In genomic region chr13:72757792-72758535, GRCh38 we compare ENCODE assay signal across 17 cellular contexts. TPM values are rescaled to one million over a fixed set of nuclear protein-coding genes. Genes with fewer than 3 reads are reported as not detected.
DNase-seq lines count a peak whose midpoint lies in the region; TF ChIP-seq lines count a peak whose summit lies in the region.
"Had no signal": no experiment of that assay in that cellular context is flagged by ENCODE, and none has a peak within 500 bp of the region (broad histone marks: within the 10 kb centered on the region; RNA-seq: fewer than 3 reads in every experiment).

No MANE protein-coding gene starts in this region.

- TF ChIP-seq CTCF in Caco-2 (IDR thresholded peaks at IDR 0.05; ENCODE audit: insufficient read depth in 1 of 2, low read depth in 1 of 2, low read length in 1 of 2, severe bottlenecking in 1 of 2, unreplicated experiment in 1 of 2) (no peak), GM10248 (IDR thresholded peaks at IDR 0.05; ENCODE audit: control extremely low read depth, extremely low read depth, low read depth, missing control alignments) (no peak), GM20000 (IDR thresholded peaks at IDR 0.05; ENCODE audit: extremely low read depth, missing control alignments) (no peak)

- CTCF ChIA-PET in Caco-2 (lab: Charles Lee) (no interaction called here), GM10248 (lab: Yijun Ruan, JAX) (interaction anchor here (0.9 to 2.1 kb wide), 4 partner anchors 10 to 62 kb away, joined by 3 to 9 read pairs (median 4); no protein-coding TSS in a partner anchor)

- H3K27me3 Mint-ChIP-seq in Caco-2 (ENCODE audit: insufficient read depth, unreplicated experiment), result no peaks in the 10 kb centered on the region
- H3K27me3 Mint-ChIP-seq: B cell, T-cell had no signal

- H3K9me3 ChIP-seq in Caco-2, result no peaks in the 10 kb centered on the region

- POLR2A ChIA-PET in Caco-2 (lab: Charles Lee), result no interaction called here
- POLR2A ChIA-PET in GM10248 (lab: Yijun Ruan, JAX), result interaction anchor here (0.7 kb wide), 1 partner anchor 13 kb away, joined by 7 read pairs; no protein-coding TSS in a partner anchor

- intact Hi-C loops in Caco-2 (cut with micrococcal nuclease; ENCODE audit: unreplicated experiment), result no loop called here

- no peaks in the 10 kb centered on the region for H3K27me3 ChIP-seq in Caco-2 (replicated peaks; ENCODE audit: control insufficient read depth, insufficient read depth, low read length)

- peaks cover 88% of the 10 kb centered on the region for H3K36me3 Mint-ChIP-seq in Caco-2 (ENCODE audit: insufficient read depth, unreplicated experiment)

- DNase-seq in Caco-2, result no peak
- peak; percentile 8 for DNase-seq in EH (ENCODE audit: low read depth)
- peak; percentile 13 for DNase-seq in M059J (ENCODE audit: low read depth)
- DNase-seq in epithelial cell of prostate (ENCODE audit: low read depth, low spot score), result no peak
- no peak for DNase-seq in NCI-H1417 treated with DMSO at 0.1 percent for 48 hours (lab: John Stamatoyannopoulos, UW)
- no peak for DNase-seq in GM10248 (ENCODE audit: extremely low spot score)
- no peak for DNase-seq in GM20000 (ENCODE audit: low spot score)
- DNase-seq: DMS 273 treated with DMSO at 0.1 percent for 48 hours, HFFc6, MM.1S, NCI-H1092, NCI-H146, NCI-H2029 treated with DMSO at 0.1 percent for 48 hours, RPMI8226, SIG-M5, T-cell had no signal

- H3K9me3 Mint-ChIP-seq in Caco-2 (ENCODE audit: unreplicated experiment), result no peaks in the 10 kb centered on the region
- H3K9me3 Mint-ChIP-seq: HFFc6, T-cell had no signal

- H3K4me1 Mint-ChIP-seq in Caco-2 (ENCODE audit: low read depth, unreplicated experiment), result no peaks in the 10 kb centered on the region

- no peak overlapping the region for H3K4me3 Mint-ChIP-seq in Caco-2 (ENCODE audit: unreplicated experiment)
- H3K4me3 Mint-ChIP-seq: B cell, HFFc6, T-cell had no signal

- H3K36me3 ChIP-seq in Caco-2 (ENCODE audit: control insufficient read depth, insufficient read depth, low read length), result peaks cover 1% of the 10 kb centered on the region; the same call in 1 of the 2 replicates

- no peak overlapping the region for H3K4me3 ChIP-seq in Caco-2 (ENCODE audit: low read depth, low read length)

- no peaks in the 10 kb centered on the region for H3K4me1 ChIP-seq in Caco-2

- BruUV-seq in Caco-2 (replicated peaks; lab: Mats Ljungman, UMichigan), result TSS peak; percentile 18

- peak overlapping the region; percentile 3 for H3K27ac ChIP-seq in epithelial cell of prostate

- H3K27ac Mint-ChIP-seq in Caco-2 (ENCODE audit: unreplicated experiment), result no peak overlapping the region
- H3K27ac Mint-ChIP-seq: B cell, HFFc6, T-cell had no signal

RNA-seq across cellular contexts. Expression of gene DIS3, which starts 23.7 kb away (rescaled TPM):
- 37.6 and 38.4 TPM in 2 replicates for total RNA-seq in Caco-2 (2022)
- 22.3 and 33.3 TPM in 2 replicates for total RNA-seq in M059J (2014; rRNA removed; shearing (Covaris generic))

RNA-seq across cellular contexts. Expression of gene PIBF1, which starts 24.0 kb away (rescaled TPM):
- 13.4 and 18.6 TPM in 2 replicates for total RNA-seq in Caco-2 (2022)
- 8.9 and 11.6 TPM in 2 replicates for total RNA-seq in M059J (2014; rRNA removed; shearing (Covaris generic))

RNA-seq across cellular contexts. Expression of gene BORA, which starts 30.2 kb away (rescaled TPM):
- total RNA-seq in Caco-2 (2022), result 25.8 and 27.5 TPM in 2 replicates
- 32.4 and 41.1 TPM in 2 replicates for total RNA-seq in M059J (2014; rRNA removed; shearing (Covaris generic))

RNA-seq across cellular contexts. Expression of gene MZT1, which starts 30.5 kb away (rescaled TPM):
- total RNA-seq in Caco-2 (2022), result 20.1 and 22.9 TPM in 2 replicates
- 31.3 and 37.4 TPM in 2 replicates for total RNA-seq in M059J (2014; rRNA removed; shearing (Covaris generic))

Comparison
In these comparisons a context has a peak if more than half of its experiments do, and no peak if none do; other contexts are left out.
1. DNase-seq: peak in EH (single experiment) and M059J (single experiment); none in Caco-2 (0 of 2), epithelial cell of prostate (single experiment), NCI-H1417 treated with DMSO at 0.1 percent for 48 hours (single experiment), GM10248 (single experiment) and GM20000 (single experiment).